In genomic region chr15:81002254-81003022, GRCh38 we compare ENCODE assay signal across 8 cellular contexts. TPM values are rescaled to one million over a fixed set of nuclear protein-coding genes. Genes with fewer than 3 reads are reported as not detected.
DNase-seq lines count a peak whose midpoint lies in the region; ATAC-seq and TF ChIP-seq lines count a peak whose summit lies in the region.

No MANE protein-coding gene starts in this region.

- TF ChIP-seq EP300 in neural cell (conservative IDR thresholded peaks at IDR 0.05; ENCODE audit: poor library complexity, severe bottlenecking): no peak

- H3K36me3 ChIP-seq in CD8-positive, alpha-beta T cell (ENCODE audit: insufficient read depth, low read length): no peaks in the 10 kb centered on the region
- H3K36me3 ChIP-seq in OCI-LY3 (replicated peaks; ENCODE audit: low read depth, low read length) (peaks cover 29% of the 10 kb centered on the region), neural cell (ENCODE audit: insufficient read depth, low read length) (no peaks in the 10 kb centered on the region)

- peaks cover 22% of the 10 kb centered on the region for H3K36me3 Mint-ChIP-seq in CD8-positive, alpha-beta T cell

- H3K4me3 Mint-ChIP-seq in CD8-positive, alpha-beta T cell: peak overlapping the region; percentile 56

- intact Hi-C loops in CD8-positive, alpha-beta T cell (cut with DNase I, micrococcal nuclease): loop anchor here (5.0 to 10.0 kb wide), 6 partner anchors 295 to 1540 kb away; partner anchors contain the start of genes ABHD17C (in 1 of the 2), FAH (in 1 of the 2), MEX3B (in 1 of the 2) and MTHFS (in 1 of the 2)

- H2AFZ ChIP-seq in OCI-LY3 (ENCODE audit: low read depth, low read length) (no peak overlapping the region), neural cell (ENCODE audit: low read depth, low read length) (no peak overlapping the region)

- H3K9ac ChIP-seq in OCI-LY3 (ENCODE audit: low read length): peak overlapping the region; percentile 98
- H3K9ac ChIP-seq in neural cell (ENCODE audit: low read length): peak overlapping the region; percentile 90

- no peak overlapping the region for H3K27ac ChIP-seq in CD8-positive, alpha-beta T cell (ENCODE audit: low read depth, low read length)
- H3K27ac ChIP-seq in OCI-LY3 (ENCODE audit: low read length) (peak overlapping the region; percentile 83; the same call in 1 of the 2 replicates), neural cell (ENCODE audit: low read length) (no peak overlapping the region)

- H3K27me3 Mint-ChIP-seq in CD8-positive, alpha-beta T cell (ENCODE audit: low read depth): no peaks in the 10 kb centered on the region

- H3K27ac Mint-ChIP-seq in CD8-positive, alpha-beta T cell: no peak overlapping the region

- CTCF ChIA-PET in CD8-positive, alpha-beta T cell (lab: Charles Lee): interaction anchor here (0.5 to 1.2 kb wide), 4 partner anchors 104 to 309 kb away, joined by 3 to 4 read pairs (median 3); no protein-coding TSS in a partner anchor

- H3K79me2 ChIP-seq in OCI-LY3 (ENCODE audit: low read length) (peaks cover 63% of the 10 kb centered on the region), neural cell (replicated peaks; ENCODE audit: insufficient read depth, low read length) (peaks cover 23% of the 10 kb centered on the region)

- H4K20me1 ChIP-seq in OCI-LY3 (ENCODE audit: insufficient read depth, low read length) (peaks cover 21% of the 10 kb centered on the region), neural cell (ENCODE audit: insufficient read depth) (no peaks in the 10 kb centered on the region)

- DNase-seq in CD8-positive, alpha-beta T cell: peak in 2 of 7 experiments; percentile 10 to 29
- DNase-seq in epithelial cell of esophagus (ENCODE audit: low read depth): no peak
- no peak for DNase-seq in UCSD-AML1 (lab: John Stamatoyannopoulos, UW; ENCODE audit: unreplicated experiment)
- no peak for DNase-seq in globus pallidus (ENCODE audit: low spot score)
- no peak for DNase-seq in AG08395 (ENCODE audit: low spot score)

- no peak for ATAC-seq in CD8-positive, alpha-beta T cell
- ATAC-seq in HG03460 (IDR thresholded peaks at IDR 0.05; ENCODE audit: unreplicated experiment): no peak

- H3K4me2 ChIP-seq in OCI-LY3 (ENCODE audit: low read length) (peak overlapping the region; percentile 95), neural cell (ENCODE audit: low read length) (no peak overlapping the region)

- H3K27me3 ChIP-seq in CD8-positive, alpha-beta T cell (ENCODE audit: insufficient read depth, low read length): no peaks in the 10 kb centered on the region
- H3K27me3 ChIP-seq in OCI-LY3 (ENCODE audit: low read depth, low read length) (no peaks in the 10 kb centered on the region), neural cell (ENCODE audit: insufficient read depth, low read depth, low read length) (no peaks in the 10 kb centered on the region)

- no peaks in the 10 kb centered on the region for H3K9me2 ChIP-seq in neural cell (ENCODE audit: insufficient read depth, low read length)

- TF ChIP-seq CTCF in CD8-positive, alpha-beta T cell (IDR thresholded peaks at IDR 0.05): no peak
- TF ChIP-seq CTCF in OCI-LY3 (IDR thresholded peaks at IDR 0.05; ENCODE audit: low read depth, low read length) (no peak), epithelial cell of esophagus (IDR thresholded peaks at IDR 0.05; ENCODE audit: insufficient read depth, low read depth, low read length, missing control alignments) (no peak), neural cell (IDR thresholded peaks at IDR 0.05; ENCODE audit: poor library complexity, severe bottlenecking) (no peak)

- H3K4me3 ChIP-seq in CD8-positive, alpha-beta T cell (ENCODE audit: low read depth, low read length): peak overlapping the region; percentile 74
- H3K4me3 ChIP-seq in OCI-LY3 (ENCODE audit: low read length) (peak overlapping the region; percentile 95), epithelial cell of esophagus (ENCODE audit: low read length) (peak overlapping the region; percentile 80), neural cell (ENCODE audit: low read length) (peak overlapping the region; percentile 92)

- H3K4me1 ChIP-seq in CD8-positive, alpha-beta T cell (ENCODE audit: insufficient read depth, low read length): peaks cover 42% of the 10 kb centered on the region
- H3K4me1 ChIP-seq in OCI-LY3 (ENCODE audit: low read length): peaks cover 36% of the 10 kb centered on the region

- POLR2A ChIA-PET in CD8-positive, alpha-beta T cell (lab: Charles Lee): interaction anchor here (1.2 to 2.7 kb wide), 5 partner anchors 12 to 18 kb away, joined by 3 to 20 read pairs (median 6); no protein-coding TSS in a partner anchor

- peaks cover 61% of the 10 kb centered on the region for H3K4me1 Mint-ChIP-seq in CD8-positive, alpha-beta T cell (ENCODE audit: low read depth)

- H3K9me3 ChIP-seq in CD8-positive, alpha-beta T cell (ENCODE audit: low read length): no peaks in the 10 kb centered on the region
- H3K9me3 ChIP-seq in OCI-LY3 (ENCODE audit: insufficient read depth, low read length) (no peaks in the 10 kb centered on the region), neural cell (ENCODE audit: low read length) (no peaks in the 10 kb centered on the region)

- TF ChIP-seq RAD21 in neural cell (conservative IDR thresholded peaks at IDR 0.05): no peak

- H3K9me3 Mint-ChIP-seq in CD8-positive, alpha-beta T cell: no peaks in the 10 kb centered on the region

- no peaks in the 10 kb centered on the region for H3F3A ChIP-seq in neural cell (ENCODE audit: insufficient read depth, low read length, poor library complexity, severe bottlenecking)

TF ChIP-seq in neural cell, 6 proteins besides CTCF, POLR2A, EP300 and RAD21:
- TF ChIP-seq EZH2 (IDR thresholded peaks at IDR 0.05; ENCODE audit: borderline replicate concordance, insufficient read depth, low read length, poor library complexity, severe bottlenecking) (no peak), POLR2AphosphoS5 (IDR thresholded peaks at IDR 0.05) (no peak), TAF1 (IDR thresholded peaks at IDR 0.05; ENCODE audit: low read depth) (no peak), SMC3 (conservative IDR thresholded peaks at IDR 0.05; ENCODE audit: poor library complexity) (no peak), MXI1 (conservative IDR thresholded peaks at IDR 0.05; ENCODE audit: poor library complexity, severe bottlenecking) (no peak)
- TF ChIP-seq, protein P1, sequence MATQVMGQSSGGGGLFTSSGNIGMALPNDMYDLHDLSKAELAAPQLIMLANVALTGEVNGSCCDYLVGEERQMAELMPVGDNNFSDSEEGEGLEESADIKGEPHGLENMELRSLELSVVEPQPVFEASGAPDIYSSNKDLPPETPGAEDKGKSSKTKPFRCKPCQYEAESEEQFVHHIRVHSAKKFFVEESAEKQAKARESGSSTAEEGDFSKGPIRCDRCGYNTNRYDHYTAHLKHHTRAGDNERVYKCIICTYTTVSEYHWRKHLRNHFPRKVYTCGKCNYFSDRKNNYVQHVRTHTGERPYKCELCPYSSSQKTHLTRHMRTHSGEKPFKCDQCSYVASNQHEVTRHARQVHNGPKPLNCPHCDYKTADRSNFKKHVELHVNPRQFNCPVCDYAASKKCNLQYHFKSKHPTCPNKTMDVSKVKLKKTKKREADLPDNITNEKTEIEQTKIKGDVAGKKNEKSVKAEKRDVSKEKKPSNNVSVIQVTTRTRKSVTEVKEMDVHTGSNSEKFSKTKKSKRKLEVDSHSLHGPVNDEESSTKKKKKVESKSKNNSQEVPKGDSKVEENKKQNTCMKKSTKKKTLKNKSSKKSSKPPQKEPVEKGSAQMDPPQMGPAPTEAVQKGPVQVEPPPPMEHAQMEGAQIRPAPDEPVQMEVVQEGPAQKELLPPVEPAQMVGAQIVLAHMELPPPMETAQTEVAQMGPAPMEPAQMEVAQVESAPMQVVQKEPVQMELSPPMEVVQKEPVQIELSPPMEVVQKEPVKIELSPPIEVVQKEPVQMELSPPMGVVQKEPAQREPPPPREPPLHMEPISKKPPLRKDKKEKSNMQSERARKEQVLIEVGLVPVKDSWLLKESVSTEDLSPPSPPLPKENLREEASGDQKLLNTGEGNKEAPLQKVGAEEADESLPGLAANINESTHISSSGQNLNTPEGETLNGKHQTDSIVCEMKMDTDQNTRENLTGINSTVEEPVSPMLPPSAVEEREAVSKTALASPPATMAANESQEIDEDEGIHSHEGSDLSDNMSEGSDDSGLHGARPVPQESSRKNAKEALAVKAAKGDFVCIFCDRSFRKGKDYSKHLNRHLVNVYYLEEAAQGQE (IDR thresholded peaks at IDR 0.05; ENCODE audit: borderline replicate concordance): no peak
TF ChIP-seq in neural cell: peak in this region for 0.

RNA-seq across cellular contexts. Expression of gene TLNRD1, which starts 1.7 kb away (rescaled TPM):
- total RNA-seq in CD8-positive, alpha-beta T cell: 10 to 100 TPM; 15.3 to 15.6 TPM
- polyA plus RNA-seq in neural cell: 8.2 and 8.8 TPM in 2 replicates
- 17.9 and 18.0 TPM in 2 replicates for polyA minus RNA-seq in neural cell

RNA-seq across cellular contexts. Expression of gene MESD, which starts 12.8 kb away (rescaled TPM):
- 1 to 10 TPM; 6.4 to 8.1 TPM for total RNA-seq in CD8-positive, alpha-beta T cell
- polyA plus RNA-seq in neural cell: 14.9 and 16.3 TPM in 2 replicates
- 20.0 and 24.5 TPM in 2 replicates for polyA minus RNA-seq in neural cell
